20 cellular contexts compared by ENCODE assay signal in the genomic region with DNA sequence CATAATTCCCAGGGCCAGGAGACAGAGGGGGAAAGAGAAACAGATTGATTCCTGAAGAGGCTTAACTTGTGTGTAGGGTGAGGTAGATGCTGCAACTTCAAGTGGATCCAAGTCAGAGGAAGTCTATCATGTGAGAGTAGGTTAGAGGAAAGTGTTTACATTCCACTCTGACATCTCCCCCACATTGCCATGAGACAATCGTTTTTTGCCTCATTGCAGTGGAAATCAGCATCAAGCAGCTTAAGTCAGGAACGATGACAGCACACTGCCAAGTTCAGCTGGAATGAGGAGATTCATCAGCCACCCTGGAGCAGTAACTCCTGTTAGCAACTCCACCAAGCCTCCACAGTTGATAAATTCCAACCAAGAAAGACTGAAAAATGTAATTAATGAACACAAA.
DNase-seq lines count a peak whose midpoint lies in the region; ATAC-seq, FAIRE-seq and TF ChIP-seq lines count a peak whose summit lies in the region.
"Had no signal": no experiment of that assay in that cellular context is flagged by ENCODE, and none has a peak within 500 bp of the region (broad histone marks: within the 10 kb centered on the region; RNA-seq: fewer than 3 reads in every experiment).

No MANE protein-coding gene starts in this region.

- H3K4me2 ChIP-seq in K562 (ENCODE audit: insufficient read depth, low read length), result no peak overlapping the region
- H3K4me2 ChIP-seq: PC-9 had no signal

- no peak overlapping the region for H3K4me3 Mint-ChIP-seq in HFFc6

- no peaks in the 10 kb centered on the region for H3K9me3 Mint-ChIP-seq in HFFc6

- no peaks in the 10 kb centered on the region; a peak in 1 of 5 replicates for H3K4me1 ChIP-seq in K562 (replicated peaks in 1 of 2; ENCODE audit: control insufficient read depth in 2 of 2, insufficient read depth in 2 of 2, low read length in 2 of 2)
- H3K4me1 ChIP-seq: Caco-2, esophagus squamous epithelium, left lung, vagina had no signal

- no peak for TF ChIP-seq RAD21 in K562 (CRISPR knock-in tag; conservative IDR thresholded peaks at IDR 0.05 in 1 of 2, IDR thresholded peaks at IDR 0.05 in 1 of 2)

- CTCF ChIA-PET in K562 (lab: Yijun Ruan, JAX; ENCODE audit: low intra/inter-chr PET ratio), result no interaction called here

- H3K9me3 ChIP-seq in K562 (replicated peaks; ENCODE audit: control insufficient read depth, insufficient read depth, low read depth, low read length), result no peaks in the 10 kb centered on the region
- H3K9me3 ChIP-seq: Caco-2, esophagus squamous epithelium, left lung, vagina had no signal

- in situ Hi-C loops in K562 (cut with MboI), result no loop called here

- H4K20me1 ChIP-seq in K562 (replicated peaks; ENCODE audit: control insufficient read depth, insufficient read depth, low read length), result no peaks in the 10 kb centered on the region

- no peaks in the 10 kb centered on the region; the same call in 1 of the 2 replicates for H3K4me1 Mint-ChIP-seq in HFFc6 (ENCODE audit: low read depth)

- DNase-seq in AG08395 (ENCODE audit: low spot score) (peak; percentile 44), HFFc6 (peak; percentile 3), K562 (ENCODE audit: extremely low read depth in 1 of 4, low spot score in 3 of 4) (peak in 1 of 4 experiments; percentile 14), glomerular visceral epithelial cell (ENCODE audit: extremely low spot score) (peak; percentile 20), NCI-H1694 (lab: John Stamatoyannopoulos, UW) (no peak)
- no peak for DNase-seq in activated naive CD4-positive, alpha-beta T cell (lab: John Stamatoyannopoulos, UW)
- DNase-seq: activated CD8-positive, alpha-beta memory T cell treated with anti-CD3 and anti-CD28 coated beads, Interleukin-2, amount 50 U/mL, for 48 hours; activated gamma-delta T cell treated with Interleukin-2 at 50 U/mL for 16 hours; Caco-2; esophagus squamous epithelium; left lung; NCI-H774; occipital lobe; PC-9; stimulated activated CD4-positive, alpha-beta T cell treated with anti-CD3 and anti-CD28 coated beads, Interleukin-2, amount 100 ng/mL, for 48 hours; T1000 had no signal

- H3K27ac ChIP-seq in K562 (ENCODE audit: extremely low read depth, low read depth, low read length), result no peak overlapping the region
- H3K27ac ChIP-seq: esophagus squamous epithelium, left lung, PC-9, vagina had no signal

- no peak for FAIRE-seq in K562 (lab: Jason Lieb, UNC)
- FAIRE-seq: GM12878 had no signal

- H3K9ac ChIP-seq in K562 (ENCODE audit: insufficient read depth in 1 of 2, low read depth in 2 of 2, low read length in 2 of 2), result no peak overlapping the region

- WGBS in K562 (ENCODE audit: insufficient coverage, low coverage, missing lambda C conversion rate), result 0% methylated on average over 2 of the region's 2 CpGs

- no peaks in the 10 kb centered on the region for H3K36me3 ChIP-seq in K562 (ENCODE audit: control insufficient read depth, insufficient read depth, low read length)
- H3K36me3 ChIP-seq: esophagus squamous epithelium, left lung, vagina had no signal

- H3K36me3 Mint-ChIP-seq in HFFc6 (ENCODE audit: low read depth), result no peaks in the 10 kb centered on the region

- intact Hi-C loops in K562 (cut with micrococcal nuclease), result no loop called here

- no peak overlapping the region for H2AFZ ChIP-seq in K562 (ENCODE audit: low read depth, low read length)
- H2AFZ ChIP-seq: PC-9 had no signal

- H3K27me3 Mint-ChIP-seq in HFFc6 (ENCODE audit: insufficient read depth), result no peaks in the 10 kb centered on the region

- no peak for TF ChIP-seq CTCF in HFFc6 (IDR thresholded peaks at IDR 0.05)
- no peak for TF ChIP-seq CTCF in K562 (IDR thresholded peaks at IDR 0.05 in 2 of 3, conservative IDR thresholded peaks at IDR 0.05 in 1 of 3; ENCODE audit: insufficient read depth in 2 of 3, low read depth in 1 of 3, low read length in 3 of 3)

- no peak overlapping the region for H3K4me3 ChIP-seq in K562
- H3K4me3 ChIP-seq: esophagus squamous epithelium, GM12878, left lung, PC-9, vagina had no signal

- H3K27ac Mint-ChIP-seq in HFFc6, result no peak overlapping the region

- TF ChIP-seq EP300 in K562 (IDR thresholded peaks at IDR 0.05; ENCODE audit: low read length), result no peak

- H3K27me3 ChIP-seq in K562 (ENCODE audit: control insufficient read depth in 2 of 2, insufficient read depth in 2 of 2, low read length in 2 of 2), result no peaks in the 10 kb centered on the region
- H3K27me3 ChIP-seq: esophagus squamous epithelium, left lung, vagina had no signal

- no peaks in the 10 kb centered on the region for H3K79me2 ChIP-seq in K562 (ENCODE audit: control insufficient read depth, insufficient read depth, low read length)

- no peak for TF ChIP-seq POLR2A in K562 (conservative IDR thresholded peaks at IDR 0.05)

- H3K9me1 ChIP-seq in K562 (ENCODE audit: control insufficient read depth, insufficient read depth, low read length), result no peaks in the 10 kb centered on the region

- no TSS peak for BruUV-seq in K562 (replicated peaks; lab: Mats Ljungman, UMichigan)

- no peak for ATAC-seq in K562
- no peak for ATAC-seq in HG03045 (IDR thresholded peaks at IDR 0.05; ENCODE audit: unreplicated experiment)
- no peak for ATAC-seq in GM19467 (IDR thresholded peaks at IDR 0.05; ENCODE audit: unreplicated experiment)
- ATAC-seq: GM12878, left lung had no signal

- POLR2A ChIA-PET in K562 (lab: Yijun Ruan, JAX), result interaction anchor here (1.2 kb wide), 1 partner anchor 15 kb away, joined by 4 read pairs; no protein-coding TSS in a partner anchor

TF ChIP-seq in K562, 482 proteins besides CTCF, POLR2A, EP300 and RAD21 (continues in another document):
- no peak for TF ChIP-seq MTA1 (IDR thresholded peaks at IDR 0.05; ENCODE audit: borderline replicate concordance)
- TF ChIP-seq, protein P1, sequence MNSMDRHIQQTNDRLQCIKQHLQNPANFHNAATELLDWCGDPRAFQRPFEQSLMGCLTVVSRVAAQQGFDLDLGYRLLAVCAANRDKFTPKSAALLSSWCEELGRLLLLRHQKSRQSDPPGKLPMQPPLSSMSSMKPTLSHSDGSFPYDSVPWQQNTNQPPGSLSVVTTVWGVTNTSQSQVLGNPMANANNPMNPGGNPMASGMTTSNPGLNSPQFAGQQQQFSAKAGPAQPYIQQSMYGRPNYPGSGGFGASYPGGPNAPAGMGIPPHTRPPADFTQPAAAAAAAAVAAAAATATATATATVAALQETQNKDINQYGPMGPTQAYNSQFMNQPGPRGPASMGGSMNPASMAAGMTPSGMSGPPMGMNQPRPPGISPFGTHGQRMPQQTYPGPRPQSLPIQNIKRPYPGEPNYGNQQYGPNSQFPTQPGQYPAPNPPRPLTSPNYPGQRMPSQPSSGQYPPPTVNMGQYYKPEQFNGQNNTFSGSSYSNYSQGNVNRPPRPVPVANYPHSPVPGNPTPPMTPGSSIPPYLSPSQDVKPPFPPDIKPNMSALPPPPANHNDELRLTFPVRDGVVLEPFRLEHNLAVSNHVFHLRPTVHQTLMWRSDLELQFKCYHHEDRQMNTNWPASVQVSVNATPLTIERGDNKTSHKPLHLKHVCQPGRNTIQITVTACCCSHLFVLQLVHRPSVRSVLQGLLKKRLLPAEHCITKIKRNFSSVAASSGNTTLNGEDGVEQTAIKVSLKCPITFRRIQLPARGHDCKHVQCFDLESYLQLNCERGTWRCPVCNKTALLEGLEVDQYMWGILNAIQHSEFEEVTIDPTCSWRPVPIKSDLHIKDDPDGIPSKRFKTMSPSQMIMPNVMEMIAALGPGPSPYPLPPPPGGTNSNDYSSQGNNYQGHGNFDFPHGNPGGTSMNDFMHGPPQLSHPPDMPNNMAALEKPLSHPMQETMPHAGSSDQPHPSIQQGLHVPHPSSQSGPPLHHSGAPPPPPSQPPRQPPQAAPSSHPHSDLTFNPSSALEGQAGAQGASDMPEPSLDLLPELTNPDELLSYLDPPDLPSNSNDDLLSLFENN (IDR thresholded peaks at IDR 0.05; ENCODE audit: low read depth in 2 of 2, low read length in 2 of 2), result no peak
- TF ChIP-seq ATF1 (CRISPR knock-in tag; IDR thresholded peaks at IDR 0.05), result no peak
- no peak for TF ChIP-seq ATF1 (tag; IDR thresholded peaks at IDR 0.05)
- TF ChIP-seq TSC22D4 (tag; IDR thresholded peaks at IDR 0.05), result no peak
- TF ChIP-seq IFI16 (CRISPR knock-in tag; IDR thresholded peaks at IDR 0.05), result no peak
- no peak for TF ChIP-seq ESRRA (IDR thresholded peaks at IDR 0.05; ENCODE audit: borderline replicate concordance, low read depth)
- no peak for TF ChIP-seq TAF15 (IDR thresholded peaks at IDR 0.05; ENCODE audit: low read depth, low read length)
- no peak for TF ChIP-seq ZNF445 (CRISPR knock-in tag; IDR thresholded peaks at IDR 0.05; ENCODE audit: low read depth)
- TF ChIP-seq EP400 (IDR thresholded peaks at IDR 0.05), result no peak
- TF ChIP-seq CTBP1 (IDR thresholded peaks at IDR 0.05; ENCODE audit: borderline replicate concordance), result peak; percentile 53; the same call in 1 of the 2 replicates
- no peak for TF ChIP-seq ZNF639 (CRISPR knock-in tag; conservative IDR thresholded peaks at IDR 0.05 in 1 of 2, IDR thresholded peaks at IDR 0.05 in 1 of 2)

Comparison
In these comparisons a context has a peak if more than half of its experiments do, and no peak if none do; other contexts are left out.
1. DNase-seq: peak in AG08395 (single experiment), HFFc6 (single experiment) and glomerular visceral epithelial cell (single experiment); none in NCI-H1694 (single experiment) and activated naive CD4-positive, alpha-beta T cell (0 of 4).